ENCODE assay signal across 22 cellular contexts in genomic region chr2:203869207-203869606, GRCh38. TPM values are rescaled to one million over a fixed set of nuclear protein-coding genes. Genes with fewer than 3 reads are reported as not detected.
A peak's percentile ranks its signal among the peaks of the same experiment; 100 is the strongest.
DNase-seq lines count a peak whose midpoint lies in the region; ATAC-seq lines count a peak whose summit lies in the region.
"Had no signal": no experiment of that assay in that cellular context is flagged by ENCODE, and none has a peak within 500 bp of the region (broad histone marks: within the 10 kb centered on the region; RNA-seq: fewer than 3 reads in every experiment).

No MANE protein-coding gene starts in this region.

- H3K27me3 Mint-ChIP-seq in activated CD4-positive, alpha-beta T cell treated with anti-CD3 and anti-CD28 coated beads for 36 hours: no peaks in the 10 kb centered on the region
- peaks cover 0 to 3% of the 10 kb centered on the region in 2 donors for H3K27me3 Mint-ChIP-seq in CD8-positive, alpha-beta memory T cell
- H3K27me3 Mint-ChIP-seq in activated T-helper 17 cell treated with anti-CD3 and anti-CD28 coated beads, Interleukin-2, amount 50 U/mL, for 72 hours: no peaks in the 10 kb centered on the region
- no peaks in the 10 kb centered on the region for H3K27me3 Mint-ChIP-seq in naive thymus-derived CD4-positive, alpha-beta T cell

- peak overlapping the region; percentile 29 for H3K27ac ChIP-seq in CD8-positive, alpha-beta memory T cell (ENCODE audit: low read depth, low read length)
- H3K27ac ChIP-seq in naive thymus-derived CD4-positive, alpha-beta T cell (ENCODE audit: low read depth, low read length): peak overlapping the region; percentile 79
- H3K27ac ChIP-seq: BLaER1, gastrocnemius medialis, pancreas, uterus had no signal

- H3K4me1 ChIP-seq in CD8-positive, alpha-beta memory T cell (ENCODE audit: insufficient read depth, low read length): peaks cover 63% of the 10 kb centered on the region
- peaks cover 52 to 59% of the 10 kb centered on the region in 2 donors for H3K4me1 ChIP-seq in naive thymus-derived CD4-positive, alpha-beta T cell (ENCODE audit: control insufficient read depth in 2 of 2, insufficient read depth in 2 of 2, low read length in 2 of 2)
- H3K4me1 ChIP-seq: gastrocnemius medialis, pancreas, uterus had no signal

- peaks cover 70% of the 10 kb centered on the region for H3K36me3 Mint-ChIP-seq in activated CD4-positive, alpha-beta T cell treated with anti-CD3 and anti-CD28 coated beads for 36 hours (ENCODE audit: low read depth)
- H3K36me3 Mint-ChIP-seq in CD8-positive, alpha-beta memory T cell: peaks cover 5 to 23% (median 8%) of the 10 kb centered on the region in 3 donors
- peaks cover 86% of the 10 kb centered on the region for H3K36me3 Mint-ChIP-seq in activated T-helper 17 cell treated with anti-CD3 and anti-CD28 coated beads, Interleukin-2, amount 50 U/mL, for 72 hours (ENCODE audit: low read depth)
- H3K36me3 Mint-ChIP-seq in naive thymus-derived CD4-positive, alpha-beta T cell: peaks cover 11 to 57% (median 25%) of the 10 kb centered on the region in 5 donors

- POLR2A ChIA-PET in activated CD4-positive, alpha-beta T cell treated with anti-CD3 and anti-CD28 coated beads for 36 hours (lab: Charles Lee): interaction anchor here (0.7 to 9.0 kb wide), 9 partner anchors 11 to 129 kb away, joined by 3 to 81 read pairs (median 13); no protein-coding TSS in a partner anchor
- POLR2A ChIA-PET in CD8-positive, alpha-beta memory T cell (lab: Charles Lee): no interaction called here
- POLR2A ChIA-PET in naive thymus-derived CD4-positive, alpha-beta T cell (lab: Charles Lee): interaction anchor here (0.6 to 8.5 kb wide), 9 partner anchors 9 to 1234 kb away, joined by 3 to 79 read pairs (median 6); partner anchors contain the start of genes CD28 and FAM117B

- H3K4me3 ChIP-seq in CD8-positive, alpha-beta memory T cell (ENCODE audit: low read length): peak overlapping the region; percentile 67
- peak overlapping the region; percentile 52 for H3K4me3 ChIP-seq in naive thymus-derived CD4-positive, alpha-beta T cell (ENCODE audit: low read length)
- H3K4me3 ChIP-seq: BLaER1, gastrocnemius medialis, pancreas, uterus had no signal

- no peaks in the 10 kb centered on the region for H3K36me3 ChIP-seq in CD8-positive, alpha-beta memory T cell (ENCODE audit: insufficient read depth, low read length)
- H3K36me3 ChIP-seq in naive thymus-derived CD4-positive, alpha-beta T cell (ENCODE audit: control insufficient read depth in 2 of 3, insufficient read depth in 3 of 3, low read length in 3 of 3): peaks cover 0 to 4% (median 0%) of the 10 kb centered on the region in 3 experiments
- H3K36me3 ChIP-seq: BLaER1, gastrocnemius medialis, pancreas, uterus had no signal

- peak overlapping the region; percentile 93 for H3K4me3 Mint-ChIP-seq in activated CD4-positive, alpha-beta T cell treated with anti-CD3 and anti-CD28 coated beads for 36 hours
- H3K4me3 Mint-ChIP-seq in CD8-positive, alpha-beta memory T cell: peak overlapping the region; percentile 62 to 89 (median 83)
- peak overlapping the region; percentile 94 for H3K4me3 Mint-ChIP-seq in activated T-helper 17 cell treated with anti-CD3 and anti-CD28 coated beads, Interleukin-2, amount 50 U/mL, for 72 hours
- peak overlapping the region; percentile 77 to 96 (median 82) for H3K4me3 Mint-ChIP-seq in naive thymus-derived CD4-positive, alpha-beta T cell

- peak overlapping the region; percentile 100 for H3K27ac Mint-ChIP-seq in activated CD4-positive, alpha-beta T cell treated with anti-CD3 and anti-CD28 coated beads for 36 hours
- peak overlapping the region; percentile 55 to 97 (median 90) for H3K27ac Mint-ChIP-seq in CD8-positive, alpha-beta memory T cell
- H3K27ac Mint-ChIP-seq in activated T-helper 17 cell treated with anti-CD3 and anti-CD28 coated beads, Interleukin-2, amount 50 U/mL, for 72 hours: peak overlapping the region; percentile 99
- peak overlapping the region; percentile 80 to 99 (median 95) for H3K27ac Mint-ChIP-seq in naive thymus-derived CD4-positive, alpha-beta T cell

- H3K9me3 ChIP-seq in CD8-positive, alpha-beta memory T cell (ENCODE audit: low read length): no peaks in the 10 kb centered on the region
- no peaks in the 10 kb centered on the region for H3K9me3 ChIP-seq in naive thymus-derived CD4-positive, alpha-beta T cell (ENCODE audit: control insufficient read depth in 2 of 3, low read length in 3 of 3)
- H3K9me3 ChIP-seq: gastrocnemius medialis, pancreas, uterus had no signal

- ATAC-seq in activated CD4-positive, alpha-beta T cell treated with anti-CD3 and anti-CD28 coated beads for 36 hours: peak; percentile 9
- no peak for ATAC-seq in activated T-helper 17 cell treated with anti-CD3 and anti-CD28 coated beads, Interleukin-2, amount 50 U/mL, for 72 hours (replicated peaks)
- ATAC-seq in naive thymus-derived CD4-positive, alpha-beta T cell: peak; percentile 24
- ATAC-seq in HG03196 (IDR thresholded peaks at IDR 0.05; ENCODE audit: unreplicated experiment): no peak
- ATAC-seq: gastrocnemius medialis, pancreas, right cardiac atrium, Right ventricle myocardium inferior had no signal

- CTCF ChIA-PET in activated CD4-positive, alpha-beta T cell treated with anti-CD3 and anti-CD28 coated beads for 36 hours (lab: Charles Lee): interaction anchor here (0.7 to 7.0 kb wide), 14 partner anchors 8 to 385 kb away, joined by 3 to 41 read pairs (median 4); no protein-coding TSS in a partner anchor
- CTCF ChIA-PET in CD8-positive, alpha-beta memory T cell (lab: Charles Lee): interaction anchor here (1.0 to 1.8 kb wide), 4 partner anchors 10 to 54 kb away, joined by 3 to 6 read pairs (median 4); no protein-coding TSS in a partner anchor
- CTCF ChIA-PET in naive thymus-derived CD4-positive, alpha-beta T cell (lab: Charles Lee): interaction anchor here (1.0 to 2.3 kb wide), 7 partner anchors 9 to 385 kb away, joined by 3 to 14 read pairs (median 7); no protein-coding TSS in a partner anchor

- DNase-seq in activated CD4-positive, alpha-beta T cell treated with anti-CD3 and anti-CD28 coated beads for 36 hours: no peak
- no peak for DNase-seq in activated CD4-positive, alpha-beta T cell treated with anti-CD3 and anti-CD28 coated beads for 48 hours
- DNase-seq in CD8-positive, alpha-beta memory T cell: no peak
- DNase-seq in naive thymus-derived CD4-positive, alpha-beta T cell: peak in 1 of 9 donors; percentile 16
- no peak for DNase-seq in EL
- no peak for DNase-seq in NOMO-1 treated with dmso at 0.1 percent for 144 hours (lab: John Stamatoyannopoulos, UW; ENCODE audit: unreplicated experiment)
- DNase-seq: aorta, caudate nucleus, erythroblast, gastrocnemius medialis, HCEC 1CT, NCI-H2029 treated with DMSO at 0.1 percent for 48 hours, NCI-H524 treated with DMSO at 0.1 percent for 48 hours, pancreas, right cardiac atrium, uterus had no signal

- intact Hi-C loops in activated CD4-positive, alpha-beta T cell treated with anti-CD3 and anti-CD28 coated beads for 36 hours (cut with DNase I, micrococcal nuclease): loop anchor here in 1 of 2 experiments (5.0 to 10.0 kb wide), 2 partner anchors 238 to 1594 kb away; no protein-coding TSS in a partner anchor
- intact Hi-C loops in naive thymus-derived CD4-positive, alpha-beta T cell (cut with micrococcal nuclease): loop anchor here (1.0 to 5.0 kb wide), 9 partner anchors 16 to 1080 kb away; partner anchors contain the start of genes CD28 (in 1 of the 2) and CYP20A1 (in 1 of the 2)

- H3K27me3 ChIP-seq in CD8-positive, alpha-beta memory T cell (ENCODE audit: insufficient read depth, low read length, poor library complexity, severe bottlenecking): no peaks in the 10 kb centered on the region
- H3K27me3 ChIP-seq in naive thymus-derived CD4-positive, alpha-beta T cell (ENCODE audit: control insufficient read depth in 2 of 2, insufficient read depth in 2 of 2, low read length in 2 of 2): no peaks in the 10 kb centered on the region
- H3K27me3 ChIP-seq: BLaER1, gastrocnemius medialis, pancreas, uterus had no signal

- H3K4me1 Mint-ChIP-seq in activated CD4-positive, alpha-beta T cell treated with anti-CD3 and anti-CD28 coated beads for 36 hours: peaks cover 74% of the 10 kb centered on the region
- H3K4me1 Mint-ChIP-seq in CD8-positive, alpha-beta memory T cell: peaks cover 64 to 75% (median 72%) of the 10 kb centered on the region in 3 donors
- H3K4me1 Mint-ChIP-seq in activated T-helper 17 cell treated with anti-CD3 and anti-CD28 coated beads, Interleukin-2, amount 50 U/mL, for 72 hours: peaks cover 47% of the 10 kb centered on the region
- peaks cover 42 to 89% (median 81%) of the 10 kb centered on the region in 7 donors for H3K4me1 Mint-ChIP-seq in naive thymus-derived CD4-positive, alpha-beta T cell

- peaks cover 8% of the 10 kb centered on the region for H3K9me3 Mint-ChIP-seq in activated CD4-positive, alpha-beta T cell treated with anti-CD3 and anti-CD28 coated beads for 36 hours (ENCODE audit: low read depth)
- H3K9me3 Mint-ChIP-seq in CD8-positive, alpha-beta memory T cell: peaks cover 0 to 4% (median 0%) of the 10 kb centered on the region in 5 donors
- peaks cover 12% of the 10 kb centered on the region for H3K9me3 Mint-ChIP-seq in activated T-helper 17 cell treated with anti-CD3 and anti-CD28 coated beads, Interleukin-2, amount 50 U/mL, for 72 hours
- peaks cover 0 to 11% (median 0%) of the 10 kb centered on the region in 11 donors for H3K9me3 Mint-ChIP-seq in naive thymus-derived CD4-positive, alpha-beta T cell

RNA-seq across cellular contexts. Expression of gene CTLA4, which starts 1.6 kb away (rescaled TPM):
- total RNA-seq in activated CD4-positive, alpha-beta T cell treated with anti-CD3 and anti-CD28 coated beads for 36 hours: 100 to 1,000 TPM; 121 to 127 TPM
- 10 to 100 TPM; 37.7 to 39.0 TPM for total RNA-seq in CD8-positive, alpha-beta memory T cell
- polyA plus RNA-seq in CD8-positive, alpha-beta memory T cell: 3.5 TPM
- 100 to 1,000 TPM; 282 to 334 TPM for total RNA-seq in activated T-helper 17 cell treated with anti-CD3 and anti-CD28 coated beads, Interleukin-2, amount 50 U/mL, for 72 hours
- total RNA-seq in naive thymus-derived CD4-positive, alpha-beta T cell: 10 to 100 TPM; 10.1 to 36.7 (median 20.6) TPM
- 1 to 10 TPM; 1.9 to 2.5 TPM for polyA plus RNA-seq in naive thymus-derived CD4-positive, alpha-beta T cell
- total RNA-seq: A673, G401, gastrocnemius medialis, right cardiac atrium had no signal
- polyA plus RNA-seq: aorta, pancreas had no signal

Comparison
In these comparisons a context has a peak if more than half of its experiments do, and no peak if none do; other contexts are left out.
1. ATAC-seq: peak in activated CD4-positive, alpha-beta T cell treated with anti-CD3 and anti-CD28 coated beads for 36 hours (single experiment) and naive thymus-derived CD4-positive, alpha-beta T cell (single experiment); none in activated T-helper 17 cell treated with anti-CD3 and anti-CD28 coated beads, Interleukin-2, amount 50 U/mL, for 72 hours (single experiment) and HG03196 (single experiment).
2. Peak in every context shown above with its lines, with median percentiles within 50 percentile points of each other: H3K27ac Mint-ChIP-seq and H3K4me3 Mint-ChIP-seq.